In genomic region chr2:233926806-233927205, GRCh38 we compare ENCODE assay signal across 21 cellular contexts. TPM values are rescaled to one million over a fixed set of nuclear protein-coding genes. Genes with fewer than 3 reads are reported as not detected.
A peak's percentile ranks its signal among the peaks of the same experiment; 100 is the strongest.
DNase-seq lines count a peak whose midpoint lies in the region; ATAC-seq and TF ChIP-seq lines count a peak whose summit lies in the region.
"Had no signal": no experiment of that assay in that cellular context is flagged by ENCODE, and none has a peak within 500 bp of the region (broad histone marks: within the 10 kb centered on the region; RNA-seq: fewer than 3 reads in every experiment).

No MANE protein-coding gene starts in this region.

- CTCF ChIA-PET in MCF 10A (lab: Yijun Ruan, JAX), result interaction anchor here (0.6 to 1.5 kb wide), 3 partner anchors 14 to 1147 kb away, joined by 3 to 5 read pairs (median 3); no protein-coding TSS in a partner anchor

- peaks cover 15% of the 10 kb centered on the region for H3K4me1 Mint-ChIP-seq in MCF 10A (ENCODE audit: insufficient read depth, unreplicated experiment)

- TF ChIP-seq CTCF in MCF 10A (IDR thresholded peaks at IDR 0.05; ENCODE audit: unreplicated experiment) (no peak), fibroblast of the aortic adventitia (IDR thresholded peaks at IDR 0.05; ENCODE audit: insufficient read depth, low read length) (no peak)

- DNase-seq in NCI-H226 (peak; percentile 8), MCF 10A (ENCODE audit: unreplicated experiment) (peak; percentile 85), fibroblast of the aortic adventitia (ENCODE audit: low read depth) (peak; percentile 8), NCI-H1417 (lab: John Stamatoyannopoulos, UW) (no peak), NCI-H1092 (lab: John Stamatoyannopoulos, UW) (no peak)
- no peak for DNase-seq in activated naive CD4-positive, alpha-beta T cell treated with anti-CD3 and anti-CD28 coated beads, Interleukin-2, amount 50 U/mL, for 72 hours (ENCODE audit: low spot score in 2 of 2)
- DNase-seq: ACHN; CD4-positive, alpha-beta memory T cell; GM23248; H9; HFFc6; KBM-7; MV-4-11; NCI-H1694 treated with DMSO at 0.1 percent for 48 hours; NCI-H2081 treated with DMSO at 0.1 percent for 48 hours; NCI-H2171 treated with DMSO at 0.1 percent for 48 hours; NCI-H510A; NK-92 treated with Interleukin-12 subunit alpha and Interleukin-12 subunit beta, amount 100 ng/mL, for 24 hours had no signal

- no peaks in the 10 kb centered on the region for H3K9me3 Mint-ChIP-seq in MCF 10A (ENCODE audit: unreplicated experiment)
- no peaks in the 10 kb centered on the region for H3K9me3 Mint-ChIP-seq in activated naive CD4-positive, alpha-beta T cell treated with anti-CD3 and anti-CD28 coated beads, Interleukin-2, amount 50 U/mL, for 72 hours
- H3K9me3 Mint-ChIP-seq: CD4-positive, alpha-beta memory T cell; H9; HFFc6 had no signal

- peaks cover 19% of the 10 kb centered on the region for H3K27me3 Mint-ChIP-seq in MCF 10A (ENCODE audit: insufficient read depth, unreplicated experiment)

- H3K27ac Mint-ChIP-seq in MCF 10A (ENCODE audit: low read depth, unreplicated experiment), result no peak overlapping the region
- no peak overlapping the region for H3K27ac Mint-ChIP-seq in activated naive CD4-positive, alpha-beta T cell treated with anti-CD3 and anti-CD28 coated beads, Interleukin-2, amount 50 U/mL, for 72 hours
- H3K27ac Mint-ChIP-seq: CD4-positive, alpha-beta memory T cell; HFFc6 had no signal

- no peak for ATAC-seq in activated naive CD4-positive, alpha-beta T cell treated with anti-CD3 and anti-CD28 coated beads, Interleukin-2, amount 50 U/mL, for 72 hours
- ATAC-seq in GM18861 (IDR thresholded peaks at IDR 0.05; ENCODE audit: unreplicated experiment), result no peak
- ATAC-seq: SK-N-SH treated with all-trans-retinoic acid at 6 μM for 48 hours had no signal

- H3K4me3 ChIP-seq in fibroblast of the aortic adventitia (ENCODE audit: low read depth, low read length), result no peak overlapping the region
- H3K4me3 ChIP-seq: BLaER1, GM23248 had no signal

- H3K4me3 Mint-ChIP-seq in MCF 10A (ENCODE audit: unreplicated experiment), result no peak overlapping the region
- H3K4me3 Mint-ChIP-seq: CD4-positive, alpha-beta memory T cell; H9; HFFc6 had no signal

- H3K36me3 Mint-ChIP-seq in MCF 10A (ENCODE audit: insufficient read depth, unreplicated experiment), result no peaks in the 10 kb centered on the region
- no peaks in the 10 kb centered on the region for H3K36me3 Mint-ChIP-seq in activated naive CD4-positive, alpha-beta T cell treated with anti-CD3 and anti-CD28 coated beads, Interleukin-2, amount 50 U/mL, for 72 hours
- H3K36me3 Mint-ChIP-seq: CD4-positive, alpha-beta memory T cell had no signal

- BruUV-seq in MCF 10A (replicated peaks; lab: Mats Ljungman, UMichigan), result no TSS peak

- intact Hi-C loops in MCF 10A (cut with micrococcal nuclease), result loop anchor here (5.0 kb wide), 1 partner anchor 215 kb away; the partner anchor contains the start of gene UGT1A5

- POLR2A ChIA-PET in MCF 10A (lab: Yijun Ruan, JAX), result no interaction called here

RNA-seq across cellular contexts. Expression of gene TRPM8, which starts 9.6 kb away (rescaled TPM):
- total RNA-seq in MCF 10A (2022) (not detected in 2 replicates), fibroblast of the aortic adventitia (ENCODE audit: low replicate concordance) (0.63 TPM in 1 of 2 replicates, not detected in the other)
- total RNA-seq in activated naive CD4-positive, alpha-beta T cell treated with anti-CD3 and anti-CD28 coated beads, Interleukin-2, amount 50 U/mL, for 72 hours, result not detected
- total RNA-seq: CD4-positive, alpha-beta memory T cell; GM23248; HFFc6 had no signal

Comparison
In these comparisons a context has a peak if more than half of its experiments do, and no peak if none do; other contexts are left out.
1. DNase-seq: peak in NCI-H226 (single experiment), MCF 10A (single experiment) and fibroblast of the aortic adventitia (single experiment); none in activated naive CD4-positive, alpha-beta T cell treated with anti-CD3 and anti-CD28 coated beads, Interleukin-2, amount 50 U/mL, for 72 hours (0 of 2), NCI-H1417 (0 of 3) and NCI-H1092 (single experiment).